Comparison of ENCODE assay signal across 8 cellular contexts in the genomic region with DNA sequence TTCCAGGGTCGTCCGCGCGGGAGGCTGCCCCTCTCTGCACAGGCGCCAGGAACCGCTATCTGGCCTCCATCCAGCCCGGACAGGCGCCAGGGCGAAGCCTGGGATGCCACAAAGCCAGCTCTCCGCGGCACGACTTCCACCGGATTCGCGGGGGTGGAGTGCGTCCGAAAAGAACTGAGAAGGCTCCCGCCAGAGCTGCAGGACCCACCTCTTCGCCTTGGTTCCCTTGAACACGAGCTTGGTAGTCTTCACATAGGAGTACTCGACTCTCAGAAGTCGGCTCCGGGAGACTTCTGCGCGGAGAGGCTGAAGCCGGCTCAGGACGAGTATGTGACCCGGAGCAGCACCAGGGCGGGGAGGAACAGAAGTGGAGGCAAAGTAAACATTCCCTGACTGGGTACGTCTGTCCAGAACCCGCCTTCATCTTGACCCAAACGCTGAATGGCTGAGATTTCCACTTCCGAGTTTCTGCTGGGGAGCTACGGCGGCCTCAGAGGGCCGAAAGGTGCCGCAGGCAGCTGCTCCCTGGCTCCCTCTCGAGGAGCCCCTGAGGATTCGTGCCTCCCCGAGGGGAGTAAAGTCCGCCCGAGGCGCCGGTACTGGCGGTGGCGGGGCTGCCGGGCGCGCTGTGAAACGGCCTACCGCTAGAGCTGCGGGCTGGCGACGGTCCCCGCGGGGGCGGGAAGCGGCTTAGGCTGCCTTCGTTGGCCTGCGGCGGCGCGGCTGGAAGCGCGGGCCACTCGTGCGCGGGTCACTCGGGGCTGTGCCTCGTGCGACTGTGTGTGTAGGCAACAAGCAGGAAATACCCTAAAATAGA.
A peak's percentile ranks its signal among the peaks of the same experiment; 100 is the strongest.
DNase-seq lines count a peak whose midpoint lies in the region; ATAC-seq, FAIRE-seq and TF ChIP-seq lines count a peak whose summit lies in the region.
"Not testable (repeated sequence)": the region's sequence is repeated elsewhere in the genome, so short reads cannot be mapped to it uniquely, and the experiment has no call there.

No MANE protein-coding gene starts in this region.

- FAIRE-seq in GM19239 (lab: Jason Lieb, UNC), result not testable (repeated sequence)

- H3K27me3 ChIP-seq in BJ (ENCODE audit: control insufficient read depth, insufficient read depth, low read length), result not testable (repeated sequence)

- not testable (repeated sequence) for H3K36me3 ChIP-seq in BJ (ENCODE audit: control insufficient read depth, insufficient read depth, low read length); mucosa of descending colon (ENCODE audit: low read depth)

- intact Hi-C loops in mucosa of descending colon (cut with DNase I, micrococcal nuclease), result not testable (repeated sequence)

- DNase-seq in BJ (ENCODE audit: low read depth) (peak; percentile 61), GM19239 (ENCODE audit: insufficient read length, low spot score) (peak; percentile 42), SK-N-DZ (ENCODE audit: low spot score) (peak; percentile 94), fibroblast of pulmonary artery (ENCODE audit: low read depth) (peak; percentile 94), mucosa of descending colon (peak; percentile 84 to 90 (median 86))
- DNase-seq in activated naive CD4-positive, alpha-beta T cell treated with anti-CD3 and anti-CD28 coated beads, Interleukin-2, amount 50 U/mL, for 16 hours, result peak; percentile 78
- DNase-seq in stimulated activated CD8-positive, alpha-beta memory T cell treated with anti-CD3 and anti-CD28 coated beads, Interleukin-12 subunit alpha, Interleukin-12 subunit beta, amount 100 ng/mL, for 1 hour (ENCODE audit: low read depth), result peak; percentile 56

- ATAC-seq in HG03095 (IDR thresholded peaks at IDR 0.05; ENCODE audit: unreplicated experiment) (peak; percentile 100), mucosa of descending colon (peak; percentile 100)

- CTCF ChIA-PET in BJ (lab: Yijun Ruan, JAX), result interaction anchor here (0.6 to 0.8 kb wide), 2 partner anchors 8 to 11 kb away, joined by 3 read pairs; no protein-coding TSS in a partner anchor

- TF ChIP-seq CTCF in BJ (IDR thresholded peaks at IDR 0.05; ENCODE audit: insufficient read depth, low read depth, low read length) (peak; percentile 85), fibroblast of pulmonary artery (IDR thresholded peaks at IDR 0.05; ENCODE audit: low read length, missing control alignments) (peak; percentile 66), mucosa of descending colon (IDR thresholded peaks at IDR 0.05) (peak; percentile 63)

- POLR2A ChIA-PET in BJ (lab: Charles Lee), result not testable (repeated sequence)

- H3K4me1 ChIP-seq in mucosa of descending colon (ENCODE audit: low read depth), result not testable (repeated sequence)

- H3K9me3 ChIP-seq in mucosa of descending colon, result not testable (repeated sequence)

- H3K4me3 ChIP-seq in BJ (ENCODE audit: low read depth, low read length), result peak overlapping the region; percentile 79
- peak overlapping the region; percentile 77 for H3K4me3 ChIP-seq in fibroblast of pulmonary artery (replicated peaks; ENCODE audit: low read depth, low read length)
- H3K4me3 ChIP-seq in mucosa of descending colon, result peak overlapping the region; percentile 70

Comparison
In these comparisons a context has a peak if more than half of its experiments do, and no peak if none do; other contexts are left out.
1. Peak in every context shown above with its lines: DNase-seq, ATAC-seq and H3K4me3 ChIP-seq.
2. DNase-seq: peak in every context shown above with its lines; median percentile 94 in SK-N-DZ; 94 in fibroblast of pulmonary artery; 86 in mucosa of descending colon; 78 in activated naive CD4-positive, alpha-beta T cell treated with anti-CD3 and anti-CD28 coated beads, Interleukin-2, amount 50 U/mL, for 16 hours; 61 in BJ; 56 in stimulated activated CD8-positive, alpha-beta memory T cell treated with anti-CD3 and anti-CD28 coated beads, Interleukin-12 subunit alpha, Interleukin-12 subunit beta, amount 100 ng/mL, for 1 hour; 42 in GM19239.